Comparison of ENCODE assay signal across 8 cellular contexts in the genomic region with DNA sequence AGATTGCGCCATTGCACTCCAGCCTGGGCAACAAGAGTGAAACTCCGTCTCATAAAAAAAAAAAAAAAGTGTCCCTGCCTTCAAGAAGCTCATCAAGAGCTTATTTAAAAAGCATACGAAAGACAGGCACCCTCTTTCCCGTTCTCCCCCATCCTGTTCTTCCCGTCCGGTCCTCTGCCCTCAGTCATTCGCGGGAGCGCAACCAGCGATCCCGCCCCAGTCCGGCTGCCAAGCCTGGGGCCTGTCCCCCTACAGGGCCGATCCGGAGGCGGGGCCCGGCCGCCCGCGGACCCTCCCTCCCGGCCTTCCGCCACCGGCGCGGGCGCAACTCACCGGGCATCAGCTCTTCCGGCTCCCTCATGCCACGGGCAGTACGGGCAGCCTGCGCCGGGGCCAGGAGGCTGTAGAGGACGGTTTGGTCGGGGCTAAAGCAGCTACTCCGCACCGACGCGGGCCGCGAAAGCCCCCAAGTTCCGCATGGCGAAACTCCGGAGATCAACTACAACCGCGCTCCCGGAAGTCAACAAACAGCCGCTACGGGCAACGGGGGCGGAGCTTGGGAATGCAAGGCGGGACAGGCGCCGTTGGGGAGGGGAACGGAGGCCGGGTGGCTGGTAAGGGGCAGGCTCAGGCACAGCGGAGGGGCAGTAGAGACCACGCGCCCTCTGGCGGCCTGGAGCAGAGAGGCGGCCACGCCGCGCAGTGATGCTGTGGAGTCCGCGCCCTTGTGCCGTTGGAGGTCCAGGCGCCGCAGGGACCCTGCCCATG. TPM values are rescaled to one million over a fixed set of nuclear protein-coding genes. Genes with fewer than 3 reads are reported as not detected.
DNase-seq lines count a peak whose midpoint lies in the region; ATAC-seq, FAIRE-seq and TF ChIP-seq lines count a peak whose summit lies in the region.

A gene with protein sequence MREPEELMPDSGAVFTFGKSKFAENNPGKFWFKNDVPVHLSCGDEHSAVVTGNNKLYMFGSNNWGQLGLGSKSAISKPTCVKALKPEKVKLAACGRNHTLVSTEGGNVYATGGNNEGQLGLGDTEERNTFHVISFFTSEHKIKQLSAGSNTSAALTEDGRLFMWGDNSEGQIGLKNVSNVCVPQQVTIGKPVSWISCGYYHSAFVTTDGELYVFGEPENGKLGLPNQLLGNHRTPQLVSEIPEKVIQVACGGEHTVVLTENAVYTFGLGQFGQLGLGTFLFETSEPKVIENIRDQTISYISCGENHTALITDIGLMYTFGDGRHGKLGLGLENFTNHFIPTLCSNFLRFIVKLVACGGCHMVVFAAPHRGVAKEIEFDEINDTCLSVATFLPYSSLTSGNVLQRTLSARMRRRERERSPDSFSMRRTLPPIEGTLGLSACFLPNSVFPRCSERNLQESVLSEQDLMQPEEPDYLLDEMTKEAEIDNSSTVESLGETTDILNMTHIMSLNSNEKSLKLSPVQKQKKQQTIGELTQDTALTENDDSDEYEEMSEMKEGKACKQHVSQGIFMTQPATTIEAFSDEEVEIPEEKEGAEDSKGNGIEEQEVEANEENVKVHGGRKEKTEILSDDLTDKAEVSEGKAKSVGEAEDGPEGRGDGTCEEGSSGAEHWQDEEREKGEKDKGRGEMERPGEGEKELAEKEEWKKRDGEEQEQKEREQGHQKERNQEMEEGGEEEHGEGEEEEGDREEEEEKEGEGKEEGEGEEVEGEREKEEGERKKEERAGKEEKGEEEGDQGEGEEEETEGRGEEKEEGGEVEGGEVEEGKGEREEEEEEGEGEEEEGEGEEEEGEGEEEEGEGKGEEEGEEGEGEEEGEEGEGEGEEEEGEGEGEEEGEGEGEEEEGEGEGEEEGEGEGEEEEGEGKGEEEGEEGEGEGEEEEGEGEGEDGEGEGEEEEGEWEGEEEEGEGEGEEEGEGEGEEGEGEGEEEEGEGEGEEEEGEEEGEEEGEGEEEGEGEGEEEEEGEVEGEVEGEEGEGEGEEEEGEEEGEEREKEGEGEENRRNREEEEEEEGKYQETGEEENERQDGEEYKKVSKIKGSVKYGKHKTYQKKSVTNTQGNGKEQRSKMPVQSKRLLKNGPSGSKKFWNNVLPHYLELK (minus strand): TSS at position 503 of the 768 bp plus-strand sequence. CDS start 142 bp downstream, at position 361.

- no peaks in the 10 kb centered on the region for H3K9me3 ChIP-seq in HepG2 (ENCODE audit: low read length)

- TF ChIP-seq EP300 in HepG2 (IDR thresholded peaks at IDR 0.05; ENCODE audit: low read depth in 2 of 2, low read length in 2 of 2) (no peak), HepG2 (CRISPR knock-in tag; IDR thresholded peaks at IDR 0.05; ENCODE audit: borderline replicate concordance) (no peak)

- peak; percentile 33 to 47; a peak in 1 of 4 replicates for TF ChIP-seq POLR2A in HepG2 (IDR thresholded peaks at IDR 0.05; ENCODE audit: insufficient read depth in 1 of 2, low read depth in 2 of 2, low read length in 2 of 2)

- H3K27ac ChIP-seq in C4-2B (peak within 1 kb of the TSS; percentile 71), HepG2 (ENCODE audit: extremely low read length, insufficient read depth, low read length) (peak within 1 kb of the TSS; percentile 90)

- peak; percentile 90 for FAIRE-seq in HepG2 (lab: Jason Lieb, UNC)

- POLR2A ChIA-PET in HepG2 (lab: Yijun Ruan, JAX) = interaction anchor here (1.6 kb wide), 1 partner anchor 16 kb away, joined by 19 read pairs; no protein-coding TSS in a partner anchor

- H3K4me3 Mint-ChIP-seq in dendritic cell treated with granulocyte-macrophage colony-stimulating factor and Interleukin-4, amounts not matched to agents 40 ng/mL and 50 ng/mL, for 4 days = peak within 1 kb of the TSS; percentile 93

- H4K20me1 ChIP-seq in HepG2 (ENCODE audit: insufficient read depth, low read length) = no peaks in the 10 kb centered on the region

- H3K4me2 ChIP-seq in HepG2 (ENCODE audit: low read depth, low read length) = peak within 1 kb of the TSS; percentile 75

- TF ChIP-seq CTCF in C4-2B (conservative IDR thresholded peaks at IDR 0.05) (peak; percentile 82), HepG2 (CRISPR knock-in tag; IDR thresholded peaks at IDR 0.05) (peak; percentile 95)

- peaks cover 43% of the 10 kb centered on the region for H3K4me1 ChIP-seq in HepG2 (ENCODE audit: insufficient read depth, low read length)

- H3K36me3 ChIP-seq in HepG2 (replicated peaks in 1 of 2; ENCODE audit: control insufficient read depth in 1 of 2, insufficient read depth in 2 of 2, low read length in 2 of 2) = no peaks in the 10 kb centered on the region

- H2AFZ ChIP-seq in HepG2 (ENCODE audit: low read length) = peak within 1 kb of the TSS; percentile 79

- H3K9ac ChIP-seq in HepG2 (ENCODE audit: insufficient read depth, low read depth, low read length) = peak within 1 kb of the TSS; percentile 81

- peaks cover 9% of the 10 kb centered on the region for H3K79me2 ChIP-seq in HepG2 (ENCODE audit: insufficient read depth, low read length)

- H3K9me3 Mint-ChIP-seq in dendritic cell treated with granulocyte-macrophage colony-stimulating factor and Interleukin-4, amounts not matched to agents 40 ng/mL and 50 ng/mL, for 4 days = no peaks in the 10 kb centered on the region

- peak within 1 kb of the TSS; percentile 72 to 85 (median 83) for H3K4me3 ChIP-seq in HepG2 (replicated peaks in 1 of 3; ENCODE audit: insufficient read depth in 1 of 3, low read depth in 2 of 3, low read length in 3 of 3)

- CTCF ChIA-PET in HepG2 (lab: Yijun Ruan, JAX; ENCODE audit: low intra/inter-chr PET ratio, low total read pairs) = interaction anchor here (1.3 to 1.6 kb wide), 2 partner anchors 23 to 67 kb away, joined by 5 to 6 read pairs; no protein-coding TSS in a partner anchor

- H3K4me1 Mint-ChIP-seq in dendritic cell treated with granulocyte-macrophage colony-stimulating factor and Interleukin-4, amounts not matched to agents 40 ng/mL and 50 ng/mL, for 4 days (ENCODE audit: low read depth) = peaks cover 16% of the 10 kb centered on the region

- in situ Hi-C loops in HepG2 (cut with HindIII; ENCODE audit: extremely low pct_ligation_motif_present, low pct_unique_long_range_greater_than_20kb) = no loop called here

- peaks cover 8% of the 10 kb centered on the region for H3K36me3 Mint-ChIP-seq in dendritic cell treated with granulocyte-macrophage colony-stimulating factor and Interleukin-4, amounts not matched to agents 40 ng/mL and 50 ng/mL, for 4 days (ENCODE audit: low read depth)

- H3K27me3 Mint-ChIP-seq in dendritic cell treated with granulocyte-macrophage colony-stimulating factor and Interleukin-4, amounts not matched to agents 40 ng/mL and 50 ng/mL, for 4 days = no peaks in the 10 kb centered on the region

- intact Hi-C loops in dendritic cell treated with granulocyte-macrophage colony-stimulating factor and Interleukin-4, amounts not matched to agents 40 ng/mL and 50 ng/mL, for 4 days (cut with micrococcal nuclease) = loop anchor here (5.0 to 10.0 kb wide), 2 partner anchors 62 to 400 kb away; no protein-coding TSS in a partner anchor
- intact Hi-C loops in HepG2 (cut with micrococcal nuclease; ENCODE audit: unreplicated experiment) = loop anchor here (1.0 to 2.0 kb wide), 3 partner anchors 16 to 134 kb away; no protein-coding TSS in a partner anchor

- peak; percentile 88 for TF ChIP-seq RAD21 in HepG2 (CRISPR knock-in tag; IDR thresholded peaks at IDR 0.05)

- DNase-seq in NCI-H526 (lab: John Stamatoyannopoulos, UW) = peak; percentile 90 to 97
- DNase-seq in activated CD4-positive, alpha-beta T cell treated with anti-CD3 and anti-CD28 coated beads, Interleukin-2, amount 50 U/mL, for 1 hour = peak; percentile 88
- DNase-seq in HepG2 (ENCODE audit: low spot score) = peak; percentile 83
- DNase-seq in stimulated activated CD4-positive, alpha-beta T cell treated with anti-CD3 and anti-CD28 coated beads, Interleukin-2, amount 100 ng/mL, for 48 hours = peak; percentile 82 to 83

- 1% methylated on average over 7 of the region's 67 CpGs for WGBS in HepG2 (ENCODE audit: low lambda C conversion rate)

- H3K27ac Mint-ChIP-seq in dendritic cell treated with granulocyte-macrophage colony-stimulating factor and Interleukin-4, amounts not matched to agents 40 ng/mL and 50 ng/mL, for 4 days = peak within 1 kb of the TSS; percentile 91

- no peaks in the 10 kb centered on the region for H3K27me3 ChIP-seq in HepG2 (ENCODE audit: control insufficient read depth in 1 of 2, insufficient read depth in 2 of 2, low read length in 2 of 2)

- ATAC-seq in GM19351 (IDR thresholded peaks at IDR 0.05; ENCODE audit: unreplicated experiment) = peak; percentile 91
- peak; percentile 92 for ATAC-seq in HG03520 (IDR thresholded peaks at IDR 0.05; ENCODE audit: unreplicated experiment)
- ATAC-seq in HepG2 = peak; percentile 97

- no TSS peak for BruUV-seq in HepG2 (replicated peaks; lab: Mats Ljungman, UMichigan)

RNA-seq across cellular contexts. Expression of the gene that starts here (rescaled TPM):
- total RNA-seq in HepG2 (2016; rRNA removed; fragmentation: Illumina TruSeq; extraction: Trizol) = 12.1 and 13.6 TPM in 2 replicates
- total RNA-seq in HepG2 (2016; cell fraction: cytosol; rRNA removed; fragmentation: Illumina TruSeq; extraction: Trizol; ENCODE audit: low read depth) = 2.6 and 5.5 TPM in 2 replicates
- 12.1 and 14.8 TPM in 2 replicates for total RNA-seq in HepG2 (2016; cell fraction: insoluble cytoplasmic fraction; rRNA removed; fragmentation: Illumina TruSeq; extraction: Trizol)
- total RNA-seq in HepG2 (2016; cell fraction: membrane; rRNA removed; fragmentation: Illumina TruSeq; extraction: Trizol) = 4.9 and 6.4 TPM in 2 replicates
- total RNA-seq in HepG2 (2016; cell fraction: nucleus; rRNA removed; fragmentation: Illumina TruSeq; extraction: Trizol) = 21.1 and 21.4 TPM in 2 replicates
- polyA plus RNA-seq in HepG2 (2011; rRNA removed) = 2.1 TPM in 2 replicates
- 0.66 and 0.94 TPM in 2 replicates for polyA plus RNA-seq in HepG2 (2011; cell fraction: cytosol; rRNA removed)
- polyA plus RNA-seq in HepG2 (2011; cell fraction: nucleus; rRNA removed) = 3.3 and 6.0 TPM in 2 replicates
- 6.1 and 11.9 TPM in 2 replicates for polyA plus RNA-seq in HepG2 (2012)
- 0.91 and 1.0 TPM in 2 replicates for polyA plus RNA-seq in HepG2 (2016; cell fraction: cytosol; fragmentation: Illumina TruSeq; extraction: Trizol; ENCODE audit: low read depth)
- 12.5 and 13.0 TPM in 2 replicates for polyA plus RNA-seq in HepG2 (2016; cell fraction: insoluble cytoplasmic fraction; fragmentation: Illumina TruSeq; extraction: Trizol; ENCODE audit: low read depth)
- polyA plus RNA-seq in HepG2 (2016; cell fraction: membrane; fragmentation: Illumina TruSeq; extraction: Trizol; ENCODE audit: low read depth) = 1.1 TPM in 2 replicates
- polyA plus RNA-seq in HepG2 (2016; cell fraction: nucleus; fragmentation: Illumina TruSeq; extraction: Trizol; ENCODE audit: insufficient read depth, low read depth) = 20.3 and 22.5 TPM in 2 replicates
- 1.6 and 2.3 TPM in 2 replicates for polyA minus RNA-seq in HepG2 (2011; rRNA and poly(A)+ RNA removed; ENCODE audit: low replicate concordance)
- 1.1 and 1.2 TPM in 2 replicates for polyA minus RNA-seq in HepG2 (2011; cell fraction: cytosol; rRNA and poly(A)+ RNA removed)
- 19.8 and 26.2 TPM in 2 replicates for polyA minus RNA-seq in HepG2 (2011; cell fraction: nucleus; rRNA and poly(A)+ RNA removed)

Comparison
In these comparisons a context has a peak if more than half of its experiments do, and no peak if none do; other contexts are left out.
1. Peak in every context shown above with its lines: DNase-seq, ATAC-seq, H3K4me3 ChIP-seq and H3K27ac ChIP-seq.